8 cellular contexts compared by ENCODE assay signal in the genomic region with DNA sequence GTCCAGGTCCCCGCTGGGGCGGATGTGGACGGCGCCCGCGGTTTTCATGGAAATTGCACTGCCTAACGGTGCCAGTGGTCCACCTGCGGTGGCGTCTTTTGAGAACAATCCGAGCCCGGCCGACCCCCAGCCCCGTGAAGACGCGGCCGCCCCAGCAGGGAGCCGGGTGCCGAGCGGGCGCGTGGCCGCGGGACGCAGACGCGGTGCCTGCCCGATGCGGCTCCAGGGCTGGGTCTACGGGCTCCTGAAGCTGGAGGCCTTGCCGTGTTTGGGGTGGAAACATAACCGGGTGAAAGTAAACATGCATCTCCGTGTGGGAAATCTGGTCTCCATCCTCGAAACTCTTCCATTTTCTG. TPM values are rescaled to one million over a fixed set of nuclear protein-coding genes. Genes with fewer than 3 reads are reported as not detected.
A peak's percentile ranks its signal among the peaks of the same experiment; 100 is the strongest.
DNase-seq lines count a peak whose midpoint lies in the region; ATAC-seq, FAIRE-seq and TF ChIP-seq lines count a peak whose summit lies in the region.

No MANE protein-coding gene starts in this region.

- TF ChIP-seq CTCF in body of pancreas (IDR thresholded peaks at IDR 0.05) (no peak), kidney epithelial cell (IDR thresholded peaks at IDR 0.05; ENCODE audit: insufficient read depth, low read length, poor library complexity, severe bottlenecking) (no peak)

- no peaks in the 10 kb centered on the region for H3K36me3 ChIP-seq in body of pancreas (replicated peaks in 1 of 2; ENCODE audit: insufficient read depth in 1 of 2, low read depth in 2 of 2)
- H3K36me3 ChIP-seq in kidney epithelial cell (ENCODE audit: control insufficient read depth, insufficient read depth, low read length), result no peaks in the 10 kb centered on the region

- ATAC-seq in GM21447 (IDR thresholded peaks at IDR 0.05; ENCODE audit: unreplicated experiment) (peak; percentile 29), body of pancreas (peak; percentile 43)

- intact Hi-C loops in body of pancreas (cut with DNase I), result no loop called here

- peaks cover 13% of the 10 kb centered on the region for H3K4me1 ChIP-seq in body of pancreas

- DNase-seq in EH (ENCODE audit: low read depth), result peak; percentile 36
- DNase-seq in Jurkat, Clone E6-1 (ENCODE audit: low read depth, low spot score), result no peak
- peak in 2 of 4 donors; percentile 25 to 29 for DNase-seq in body of pancreas
- no peak for DNase-seq in kidney epithelial cell (ENCODE audit: low read depth)
- DNase-seq in substantia nigra (lab: John Stamatoyannopoulos, UW), result peak in 4 of 49 donors; percentile 22 to 50 (median 47)
- DNase-seq in HK-2 (ENCODE audit: unreplicated experiment), result no peak
- no peak for DNase-seq in GM19239 (ENCODE audit: insufficient read length, low spot score)

- no peak for TF ChIP-seq POLR2A in body of pancreas (IDR thresholded peaks at IDR 0.05)

- WGBS in body of pancreas, 2 donors, result 0% methylated on average over 9 to 33 of the region's 33 CpGs

- no peak for FAIRE-seq in GM19239 (lab: Jason Lieb, UNC)

- H3K9me3 ChIP-seq in body of pancreas, result no peaks in the 10 kb centered on the region

- H3K4me3 ChIP-seq in Jurkat, Clone E6-1 (ENCODE audit: low read length), result peak overlapping the region; percentile 86
- H3K4me3 ChIP-seq in body of pancreas (peak overlapping the region; percentile 5 to 55), kidney epithelial cell (ENCODE audit: low read depth, low read length) (peak overlapping the region; percentile 73)

- H3K27me3 ChIP-seq in body of pancreas (no peaks in the 10 kb centered on the region), kidney epithelial cell (ENCODE audit: control insufficient read depth, insufficient read depth, low read length) (no peaks in the 10 kb centered on the region)

- H3K27ac ChIP-seq in body of pancreas (peak overlapping the region; percentile 9 to 80 (median 68)), substantia nigra (ENCODE audit: low read depth, low read length, poor library complexity, severe bottlenecking) (peak overlapping the region; percentile 46)

RNA-seq across cellular contexts. Expression of gene INPP4A, which starts 0.5 kb away (rescaled TPM):
- 41.7 TPM for polyA plus RNA-seq in Jurkat, Clone E6-1 (2012; ENCODE audit: insufficient read depth, insufficient read length)
- total RNA-seq in body of pancreas, result 10 to 100 TPM; 10.9 to 12.2 TPM
- 18.0 and 23.1 TPM in 2 replicates for total RNA-seq in kidney epithelial cell

Comparison
In these comparisons a context has a peak if more than half of its experiments do, and no peak if none do; other contexts are left out.
1. H3K4me3 ChIP-seq: peak in every context shown above with its lines; median percentile 86 in Jurkat, Clone E6-1; 73 in kidney epithelial cell; 30 in body of pancreas.